ENCODE assay signal across 9 cellular contexts in the genomic region with DNA sequence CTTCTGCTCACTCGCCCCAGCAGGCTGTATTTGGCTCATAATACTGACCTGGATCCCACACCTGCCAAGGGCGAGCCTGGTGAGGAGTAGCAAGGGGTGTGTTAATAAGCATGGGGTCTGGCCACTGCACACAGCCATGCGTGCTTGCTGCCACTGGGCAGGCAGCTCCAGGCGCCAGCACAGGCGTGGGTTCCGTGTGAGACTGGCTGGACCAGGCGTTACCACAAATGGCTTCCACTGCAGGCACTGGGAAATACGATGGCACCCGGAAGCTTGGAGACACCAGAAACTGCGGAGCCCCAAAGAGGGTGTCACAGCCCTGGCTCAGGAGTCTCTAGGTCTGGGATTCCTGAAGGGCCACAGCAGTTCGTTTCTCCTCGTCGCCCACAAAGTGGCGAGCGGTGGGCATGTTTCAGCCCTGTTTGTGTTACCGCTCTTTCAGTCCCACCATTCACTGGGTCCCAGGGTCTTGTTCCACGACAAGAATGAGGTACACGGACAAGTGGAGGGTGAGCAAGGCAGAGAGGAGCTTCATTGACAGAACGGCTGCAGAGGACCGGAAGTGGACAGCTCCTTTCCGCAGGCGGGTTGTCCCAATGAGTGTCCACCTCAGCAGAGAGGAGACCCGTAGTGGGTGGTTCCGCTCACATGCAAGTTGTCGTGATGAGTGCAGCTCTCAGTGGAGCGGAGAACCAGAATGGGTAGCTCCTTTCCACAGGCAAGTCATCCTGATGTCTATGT.
"Had no signal": no experiment of that assay in that cellular context is flagged by ENCODE, and none has a peak within 500 bp of the region (broad histone marks: within the 10 kb centered on the region; RNA-seq: fewer than 3 reads in every experiment).

No MANE protein-coding gene starts in this region.

- H3K4me3 ChIP-seq: colonic mucosa had no signal

- DNase-seq: activated CD4-positive, alpha-beta T cell treated with anti-CD3 and anti-CD28 coated beads for 4 hours; activated naive CD4-positive, alpha-beta T cell treated with Interleukin-2 at 50 U/mL for 16 hours; colonic mucosa; foreskin keratinocyte; head of caudate nucleus; stimulated activated CD4-positive, alpha-beta T cell treated with anti-CD3 and anti-CD28 coated beads, Interleukin-4, amount 100 ng/mL, for 1 hour; stimulated activated CD8-positive, alpha-beta memory T cell treated with anti-CD3 and anti-CD28 coated beads, Interleukin-4, amount 100 ng/mL, for 48 hours; WERI-Rb-1 had no signal

- H3K36me3 ChIP-seq: colonic mucosa, WERI-Rb-1 had no signal

- H3K27ac ChIP-seq: colonic mucosa, foreskin keratinocyte, WERI-Rb-1 had no signal

- H3K4me1 ChIP-seq: colonic mucosa, foreskin keratinocyte had no signal

- FAIRE-seq: endothelial cell of umbilical vein had no signal

- H3K27me3 ChIP-seq: colonic mucosa, foreskin keratinocyte had no signal

- H3K9me3 ChIP-seq: colonic mucosa had no signal
